In genomic region chr4:49044270-49044669, GRCh38 we compare ENCODE assay signal across 20 cellular contexts. TPM values are rescaled to one million over a fixed set of nuclear protein-coding genes. Genes with fewer than 3 reads are reported as not detected.
"Had no signal": no experiment of that assay in that cellular context is flagged by ENCODE, and none has a peak within 500 bp of the region (broad histone marks: within the 10 kb centered on the region; RNA-seq: fewer than 3 reads in every experiment).

No MANE protein-coding gene starts in this region.

- H3K4me1 ChIP-seq: adrenal gland, left ventricle myocardium inferior, tibial artery, uterus had no signal

- ATAC-seq: activated CD4-positive, alpha-beta T cell treated with anti-CD3 and anti-CD28 coated beads for 36 hours; esophagus mucosa; stimulated activated naive B cell treated with anti-CD40 and anti-IgM and Interleukin-4, amounts not matched to agents 10 μg/mL and 1 μg/mL and 100 μg/mL, for 72 hours had no signal

- H3K36me3 ChIP-seq: adrenal gland, left ventricle myocardium inferior, tibial artery, uterus had no signal

- H3K4me3 ChIP-seq: adrenal gland, left ventricle myocardium inferior, skin epidermis, tibial artery, uterus had no signal

- DNase-seq: activated CD4-positive, alpha-beta memory T cell treated with anti-CD3 and anti-CD28 coated beads, Interleukin-2, amount 10 ng/mL, durations not matched to agents 7 days and 5 days; activated CD4-positive, alpha-beta T cell treated with anti-CD3 and anti-CD28 coated beads for 36 hours; activated effector memory CD4-positive, alpha-beta T cell treated with Interleukin-2 at 50 U/mL for 16 hours; activated T-cell treated with anti-CD3 and anti-CD28 coated beads, Interleukin-2, amount 50 U/mL, for 24 hours; adrenal gland; hippocampal formation; kidney; left ventricle myocardium inferior; nucleus accumbens; posterior cingulate gyrus; stimulated activated CD4-positive, alpha-beta T cell treated with anti-CD3 and anti-CD28 coated beads, Interleukin-15, amount 100 ng/mL, for 24 hours; stimulated activated CD4-positive, alpha-beta T cell treated with anti-CD3 and anti-CD28 coated beads, Interleukin-4, amount 100 ng/mL, for 1 hour; stimulated activated naive B cell treated with anti-CD40 and anti-IgM and Interleukin-4, amounts not matched to agents 10 μg/mL and 1 μg/mL and 100 μg/mL, for 72 hours; tibial artery; uterus had no signal

- H3K27me3 ChIP-seq: adrenal gland, tibial artery, uterus had no signal

- H3K27ac ChIP-seq: adrenal gland, left ventricle myocardium inferior, skin epidermis, tibial artery, uterus had no signal

- H3K9me3 ChIP-seq: adrenal gland, left ventricle myocardium inferior, tibial artery, uterus had no signal

RNA-seq across cellular contexts. Expression of gene CWH43, which starts 58.2 kb away (rescaled TPM):
- total RNA-seq: activated CD4-positive, alpha-beta memory T cell treated with anti-CD3 and anti-CD28 coated beads, Interleukin-2, amount 10 ng/mL, durations not matched to agents 7 days and 5 days; activated CD4-positive, alpha-beta T cell treated with anti-CD3 and anti-CD28 coated beads for 36 hours; adrenal gland; cardiac septum; glomerular endothelial cell; left ventricle myocardium inferior; mesenteric fat pad had no signal
- polyA plus RNA-seq: adrenal gland had no signal
